14 cellular contexts compared by ENCODE assay signal in the genomic region with DNA sequence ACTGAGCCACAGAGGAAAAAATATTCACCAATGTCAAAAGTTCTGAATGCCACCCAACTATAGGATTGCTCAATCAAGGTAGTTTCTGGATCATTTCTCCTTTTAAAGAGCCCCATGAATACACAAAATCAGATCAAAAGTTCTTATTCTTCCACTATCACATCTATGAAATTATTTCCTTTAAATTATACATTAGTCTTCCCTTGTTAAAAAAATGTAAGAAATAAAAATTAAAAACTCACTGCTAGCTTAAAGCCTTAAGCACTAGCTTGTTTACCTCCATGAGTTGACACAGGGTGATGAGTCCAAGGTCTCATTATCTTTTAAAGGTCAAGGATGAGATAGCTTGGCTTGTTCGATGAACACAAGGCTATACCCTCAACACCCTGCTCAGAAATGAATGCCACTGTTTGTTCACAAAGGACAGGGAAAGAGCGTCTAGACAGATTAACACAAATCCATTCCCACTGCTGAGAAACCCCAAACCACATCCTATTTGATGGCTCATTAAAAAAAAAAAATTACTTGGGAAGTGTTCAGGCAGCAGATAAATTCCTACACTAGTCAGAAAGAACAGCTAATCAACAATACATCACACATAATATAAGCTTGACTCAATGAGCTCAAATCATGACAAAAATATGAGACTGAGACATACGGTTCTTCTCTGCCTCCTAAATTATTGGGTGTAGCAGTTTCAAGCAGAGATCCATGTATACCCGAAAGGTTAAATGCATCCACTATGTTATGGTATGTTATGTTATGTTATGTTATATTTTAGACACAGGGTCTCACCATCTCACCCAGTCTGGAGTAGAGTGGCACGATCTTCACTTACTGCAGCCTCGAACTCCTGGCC.
DNase-seq lines count a peak whose midpoint lies in the region; ATAC-seq and TF ChIP-seq lines count a peak whose summit lies in the region.
"Had no signal": no experiment of that assay in that cellular context is flagged by ENCODE, and none has a peak within 500 bp of the region (broad histone marks: within the 10 kb centered on the region; RNA-seq: fewer than 3 reads in every experiment).

No MANE protein-coding gene starts in this region.

- no peaks in the 10 kb centered on the region for H3K36me3 ChIP-seq in ACC112 (ENCODE audit: insufficient read depth, low read length)
- H3K36me3 ChIP-seq in effector memory CD4-positive, alpha-beta T cell (ENCODE audit: control insufficient read depth, insufficient read depth, low read length): no peaks in the 10 kb centered on the region
- H3K36me3 ChIP-seq: thoracic aorta had no signal

- peaks cover 38% of the 10 kb centered on the region for H3K4me1 ChIP-seq in ACC112 (ENCODE audit: control insufficient read depth, insufficient read depth, low read length, unreplicated experiment)
- H3K4me1 ChIP-seq in effector memory CD4-positive, alpha-beta T cell (ENCODE audit: control insufficient read depth, insufficient read depth, low read length, poor library complexity, severe bottlenecking): no peaks in the 10 kb centered on the region
- H3K4me1 ChIP-seq: BLaER1 had no signal

- peak overlapping the region; percentile 69 for H3K27ac Mint-ChIP-seq in HFFc6
- H3K27ac Mint-ChIP-seq: natural killer cell had no signal

- peaks cover 43% of the 10 kb centered on the region for H3K4me1 Mint-ChIP-seq in HFFc6 (ENCODE audit: low read depth)

- H3K79me2 ChIP-seq in ACC112 (ENCODE audit: control insufficient read depth, insufficient read depth, low read length, unreplicated experiment): peaks cover 4% of the 10 kb centered on the region

- in situ Hi-C loops in astrocyte of the spinal cord (cut with HindIII; ENCODE audit: low sequenced_read_pairs): no loop called here

- peaks cover 4% of the 10 kb centered on the region; the same call in 1 of the 2 replicates for H3K36me3 Mint-ChIP-seq in HFFc6 (ENCODE audit: low read depth)
- H3K36me3 Mint-ChIP-seq: natural killer cell had no signal

- H3K4me3 ChIP-seq in ACC112 (ENCODE audit: low read depth, low read length): peak overlapping the region; percentile 22; the same call in 1 of the 2 replicates
- no peak overlapping the region for H3K4me3 ChIP-seq in astrocyte of the spinal cord (ENCODE audit: low read depth, low read length)
- H3K4me3 ChIP-seq in effector memory CD4-positive, alpha-beta T cell (ENCODE audit: insufficient read depth, low read depth, low read length, poor library complexity, severe bottlenecking): no peak overlapping the region
- H3K4me3 ChIP-seq: BLaER1, thoracic aorta had no signal

- H3K9me3 Mint-ChIP-seq in HFFc6: no peaks in the 10 kb centered on the region
- H3K9me3 Mint-ChIP-seq: natural killer cell had no signal

- H2AFZ ChIP-seq in ACC112 (ENCODE audit: low read length, unreplicated experiment): no peak overlapping the region

- no peaks in the 10 kb centered on the region for H3K9me3 ChIP-seq in effector memory CD4-positive, alpha-beta T cell (ENCODE audit: control insufficient read depth, low read length)
- H3K9me3 ChIP-seq: BLaER1, thoracic aorta had no signal

- H3K27me3 Mint-ChIP-seq in HFFc6 (ENCODE audit: insufficient read depth): no peaks in the 10 kb centered on the region

- H3K27ac ChIP-seq in ACC112 (ENCODE audit: low read depth, low read length): peak overlapping the region; percentile 89
- no peak overlapping the region for H3K27ac ChIP-seq in effector memory CD4-positive, alpha-beta T cell (ENCODE audit: insufficient read depth, low read length, poor library complexity, severe bottlenecking)
- H3K27ac ChIP-seq: BLaER1, thoracic aorta had no signal

- peak overlapping the region; percentile 54 for H3K4me3 Mint-ChIP-seq in HFFc6
- H3K4me3 Mint-ChIP-seq: natural killer cell had no signal

- ATAC-seq in left lobe of liver: peak; percentile 77
- ATAC-seq: natural killer cell had no signal

- TF ChIP-seq CTCF in HFFc6 (IDR thresholded peaks at IDR 0.05) (no peak), astrocyte of the spinal cord (IDR thresholded peaks at IDR 0.05; ENCODE audit: low read depth, low read length) (no peak)

- no peaks in the 10 kb centered on the region for H3K27me3 ChIP-seq in ACC112 (ENCODE audit: insufficient read depth, low read length)
- H3K27me3 ChIP-seq in effector memory CD4-positive, alpha-beta T cell (replicated peaks; ENCODE audit: control insufficient read depth, insufficient read depth, low read length, poor library complexity, severe bottlenecking): no peaks in the 10 kb centered on the region
- H3K27me3 ChIP-seq: BLaER1 had no signal

- DNase-seq in HFFc6 (peak; percentile 65), astrocyte of the spinal cord (ENCODE audit: low read depth, low spot score) (peak; percentile 81), left lobe of liver (ENCODE audit: low spot score) (no peak), DMS 273 treated with DMSO at 0.1 percent for 48 hours (lab: John Stamatoyannopoulos, UW) (no peak), MV-4-11 (lab: John Stamatoyannopoulos, UW) (no peak), ecto neural progenitor cell (ENCODE audit: low spot score) (no peak)
- no peak for DNase-seq in effector memory CD4-positive, alpha-beta T cell
- DNase-seq: activated effector memory CD4-positive, alpha-beta T cell treated with anti-CD3 and anti-CD28 coated beads, Interleukin-2, amount 50 U/mL, for 16 hours; dermis blood vessel endothelial cell; natural killer cell; NCI-H2107 had no signal

Comparison
In these comparisons a context has a peak if more than half of its experiments do, and no peak if none do; other contexts are left out.
1. DNase-seq: peak in HFFc6 (single experiment) and astrocyte of the spinal cord (single experiment); none in left lobe of liver (single experiment), DMS 273 treated with DMSO at 0.1 percent for 48 hours (single experiment), effector memory CD4-positive, alpha-beta T cell (0 of 3), MV-4-11 (single experiment) and ecto neural progenitor cell (single experiment).